11 cellular contexts compared by ENCODE assay signal in genomic region chr2:156401863-156402262, GRCh38. TPM values are rescaled to one million over a fixed set of nuclear protein-coding genes. Genes with fewer than 3 reads are reported as not detected.
DNase-seq lines count a peak whose midpoint lies in the region; ATAC-seq and TF ChIP-seq lines count a peak whose summit lies in the region.
"Had no signal": no experiment of that assay in that cellular context is flagged by ENCODE, and none has a peak within 500 bp of the region (broad histone marks: within the 10 kb centered on the region; RNA-seq: fewer than 3 reads in every experiment).

No MANE protein-coding gene starts in this region.

- H3K27me3 Mint-ChIP-seq in central memory CD8-positive, alpha-beta T cell = peaks cover 9% of the 10 kb centered on the region

- H3K4me1 ChIP-seq in MM.1S (ENCODE audit: low read length) (peaks cover 13% of the 10 kb centered on the region), psoas muscle (peaks cover 28% of the 10 kb centered on the region)

- no peak for ATAC-seq in central memory CD8-positive, alpha-beta T cell (replicated peaks; ENCODE audit: extremely low read depth, poor library complexity, severe bottlenecking)
- ATAC-seq in psoas muscle (no peak), GM19023 (IDR thresholded peaks at IDR 0.05; ENCODE audit: unreplicated experiment) (no peak)

- H3K9me2 ChIP-seq in MM.1S (replicated peaks; ENCODE audit: insufficient read depth, low read length) = no peaks in the 10 kb centered on the region

- H3K9me3 Mint-ChIP-seq in central memory CD8-positive, alpha-beta T cell = no peaks in the 10 kb centered on the region

- H3K27me3 ChIP-seq in MM.1S (replicated peaks; ENCODE audit: insufficient read depth, low read length) (no peaks in the 10 kb centered on the region), psoas muscle (ENCODE audit: insufficient read depth in 3 of 3, low read length in 2 of 3) (no peaks in the 10 kb centered on the region)

- H3K4me3 Mint-ChIP-seq in central memory CD8-positive, alpha-beta T cell = no peak overlapping the region

- no peak overlapping the region for H3K27ac ChIP-seq in MM.1S (ENCODE audit: low read length)
- H3K27ac ChIP-seq in psoas muscle = peak overlapping the region; percentile 95
- H3K27ac ChIP-seq in substantia nigra (ENCODE audit: low read depth, low read length, poor library complexity, severe bottlenecking) = no peak overlapping the region

- H3K4me1 Mint-ChIP-seq in central memory CD8-positive, alpha-beta T cell = peaks cover 23% of the 10 kb centered on the region

- intact Hi-C loops in psoas muscle (cut with DNase I) = loop anchor here (2.0 to 5.0 kb wide), 2 partner anchors 35 to 67 kb away; partner anchors contain the start of gene GPD2 (in 1 of the 2)

- H3K36me3 ChIP-seq in MM.1S (replicated peaks; ENCODE audit: insufficient read depth, low read length) (no peaks in the 10 kb centered on the region), psoas muscle (ENCODE audit: insufficient read depth in 1 of 2, low read depth in 1 of 2) (no peaks in the 10 kb centered on the region)

- H3K9me3 ChIP-seq in MM.1S (replicated peaks; ENCODE audit: insufficient read depth, low read length) (no peaks in the 10 kb centered on the region), psoas muscle (no peaks in the 10 kb centered on the region)

- H3K4me2 ChIP-seq in MM.1S (ENCODE audit: low read depth, low read length) = peak overlapping the region; percentile 66; the same call in 1 of the 2 replicates

- H3K79me2 ChIP-seq in MM.1S (ENCODE audit: low read length) = no peaks in the 10 kb centered on the region

- no peaks in the 10 kb centered on the region for H4K20me1 ChIP-seq in MM.1S (ENCODE audit: insufficient read depth, low read length)

- H2AFZ ChIP-seq in MM.1S (ENCODE audit: low read length) = no peak overlapping the region

- no peak overlapping the region for H3K9ac ChIP-seq in MM.1S (ENCODE audit: low read length)

- TF ChIP-seq CTCF in MM.1S (IDR thresholded peaks at IDR 0.05; ENCODE audit: low read length) (no peak), psoas muscle (IDR thresholded peaks at IDR 0.05) (no peak)

- H3K4me3 ChIP-seq in MM.1S (ENCODE audit: low read length) (no peak overlapping the region), psoas muscle (no peak overlapping the region)
- H3K4me3 ChIP-seq: lung had no signal

- peaks cover 28% of the 10 kb centered on the region for H3K36me3 Mint-ChIP-seq in central memory CD8-positive, alpha-beta T cell (ENCODE audit: insufficient read depth)

- 74 to 89% (median 74%) methylated on average over 5 of the region's 5 CpGs for WGBS in psoas muscle, 3 donors

- H3K27ac Mint-ChIP-seq in central memory CD8-positive, alpha-beta T cell (ENCODE audit: low read depth) = peak overlapping the region; percentile 100

- DNase-seq in DMS53 (lab: John Stamatoyannopoulos, UW) = peak; percentile 64
- no peak for DNase-seq in MM.1S
- no peak for DNase-seq in central memory CD8-positive, alpha-beta T cell (ENCODE audit: low spot score in 2 of 2)
- no peak for DNase-seq in psoas muscle
- DNase-seq in substantia nigra (lab: John Stamatoyannopoulos, UW) = no peak
- DNase-seq in SIG-M5 treated with dmso at 0.1 percent for 504 hours (lab: John Stamatoyannopoulos, UW; ENCODE audit: unreplicated experiment) = no peak
- no peak for DNase-seq in NCI-H748 (lab: John Stamatoyannopoulos, UW; ENCODE audit: unreplicated experiment)
- DNase-seq: NCI-H1092, T-helper 1 cell had no signal

- H3F3A ChIP-seq in MM.1S (ENCODE audit: insufficient read depth, low read length) = peaks cover 18% of the 10 kb centered on the region

RNA-seq across cellular contexts. Expression of gene GPD2, which starts 34.3 kb away (rescaled TPM):
- 10 to 100 TPM; 16.3 to 86.6 (median 35.8) TPM for total RNA-seq in psoas muscle
- 10 to 100 TPM in 1 of 3 donors, 1 to 10 TPM in 2; 6.3 to 24.0 (median 8.6) TPM for polyA plus RNA-seq in psoas muscle
